9 cellular contexts compared by ENCODE assay signal in the genomic region with DNA sequence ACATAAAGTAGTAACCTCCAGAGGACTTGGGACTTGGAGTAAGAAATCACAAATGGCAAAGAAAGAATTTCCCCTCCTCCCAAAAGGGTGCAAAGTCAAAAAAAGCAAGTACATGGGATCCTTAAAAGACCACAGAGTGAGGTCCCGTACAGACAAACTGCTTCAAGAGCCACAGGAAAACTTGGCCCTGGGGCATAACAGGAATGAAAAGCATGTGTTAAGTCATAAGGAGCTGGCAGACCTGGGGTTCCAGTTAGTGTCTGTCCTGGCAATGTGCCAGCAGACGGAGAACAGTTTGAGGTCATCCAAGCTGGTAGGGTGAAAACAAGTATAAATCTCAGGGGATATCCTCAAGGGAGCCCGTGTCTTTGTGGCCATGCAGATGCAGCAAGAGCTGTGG.
DNase-seq lines count a peak whose midpoint lies in the region; ATAC-seq and TF ChIP-seq lines count a peak whose summit lies in the region.
"Had no signal": no experiment of that assay in that cellular context is flagged by ENCODE, and none has a peak within 500 bp of the region (broad histone marks: within the 10 kb centered on the region; RNA-seq: fewer than 3 reads in every experiment).

No MANE protein-coding gene starts in this region.

- H3K36me3 Mint-ChIP-seq in osteocyte (ENCODE audit: unreplicated experiment): no peaks in the 10 kb centered on the region
- H3K36me3 Mint-ChIP-seq: stimulated activated naive B cell treated with anti-CD40 and anti-IgM and Interleukin-4, amounts not matched to agents 10 μg/mL and 1 μg/mL and 100 μg/mL, for 72 hours had no signal

- H3K27ac Mint-ChIP-seq in osteocyte (ENCODE audit: unreplicated experiment): peak overlapping the region; percentile 29
- H3K27ac Mint-ChIP-seq: stimulated activated naive B cell treated with anti-CD40 and anti-IgM and Interleukin-4, amounts not matched to agents 10 μg/mL and 1 μg/mL and 100 μg/mL, for 72 hours had no signal

- ATAC-seq in esophagus mucosa: peak; percentile 22
- ATAC-seq in HG03457 (IDR thresholded peaks at IDR 0.05; ENCODE audit: unreplicated experiment): no peak

- no peak for TF ChIP-seq CTCF in osteocyte (IDR thresholded peaks at IDR 0.05)

- peaks cover 8% of the 10 kb centered on the region for H3K27me3 Mint-ChIP-seq in osteocyte (ENCODE audit: unreplicated experiment)

- DNase-seq in GM04503 (ENCODE audit: low read depth): peak; percentile 46
- peak; percentile 49 for DNase-seq in NCI-H2171 treated with DMSO at 0.1 percent for 48 hours (lab: John Stamatoyannopoulos, UW)
- DNase-seq in osteocyte (ENCODE audit: extremely low spot score, unreplicated experiment): no peak
- no peak for DNase-seq in NCI-H2029 (lab: John Stamatoyannopoulos, UW)
- no peak for DNase-seq in SIG-M5 (lab: John Stamatoyannopoulos, UW)
- DNase-seq: right lobe of liver; stimulated activated naive B cell treated with anti-CD40 and anti-IgM and Interleukin-4, amounts not matched to agents 10 μg/mL and 1 μg/mL and 100 μg/mL, for 72 hours had no signal

- no peaks in the 10 kb centered on the region for H3K9me3 Mint-ChIP-seq in osteocyte (ENCODE audit: unreplicated experiment)
- H3K9me3 Mint-ChIP-seq: stimulated activated naive B cell treated with anti-CD40 and anti-IgM and Interleukin-4, amounts not matched to agents 10 μg/mL and 1 μg/mL and 100 μg/mL, for 72 hours had no signal

- H3K4me1 Mint-ChIP-seq in osteocyte (ENCODE audit: unreplicated experiment): peaks cover 57% of the 10 kb centered on the region

- peak overlapping the region; percentile 2 for H3K4me3 Mint-ChIP-seq in osteocyte (ENCODE audit: unreplicated experiment)
- H3K4me3 Mint-ChIP-seq: stimulated activated naive B cell treated with anti-CD40 and anti-IgM and Interleukin-4, amounts not matched to agents 10 μg/mL and 1 μg/mL and 100 μg/mL, for 72 hours had no signal

Comparison
In these comparisons a context has a peak if more than half of its experiments do, and no peak if none do; other contexts are left out.
1. DNase-seq: peak in GM04503 (single experiment) and NCI-H2171 treated with DMSO at 0.1 percent for 48 hours (single experiment); none in osteocyte (single experiment), NCI-H2029 (single experiment) and SIG-M5 (single experiment).